ENCODE assay signal across 10 cellular contexts in the genomic region with DNA sequence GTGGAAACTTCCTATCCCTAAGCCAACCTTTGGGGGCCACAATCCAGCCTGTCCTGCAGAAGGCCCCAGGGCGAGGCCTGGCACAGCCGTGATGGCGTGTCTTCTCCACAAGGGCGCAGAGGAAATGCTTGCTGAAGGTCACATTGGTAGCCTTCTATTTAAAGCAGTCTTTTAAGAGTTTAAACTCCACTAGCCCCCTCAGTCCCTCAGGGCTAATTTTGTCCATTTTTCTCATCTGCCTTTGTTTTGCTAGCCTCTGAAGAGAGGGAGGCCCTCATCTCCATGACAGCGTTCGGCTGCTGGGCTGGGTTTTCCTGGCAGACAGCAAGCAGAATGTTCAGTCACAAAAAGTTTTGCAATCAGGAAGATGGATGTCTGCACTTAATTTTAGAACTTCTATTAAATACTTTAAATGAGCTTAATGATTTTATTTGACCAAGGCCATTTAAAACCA. TPM values are rescaled to one million over a fixed set of nuclear protein-coding genes. Genes with fewer than 3 reads are reported as not detected.
DNase-seq lines count a peak whose midpoint lies in the region; ATAC-seq, FAIRE-seq and TF ChIP-seq lines count a peak whose summit lies in the region.
"Had no signal": no experiment of that assay in that cellular context is flagged by ENCODE, and none has a peak within 500 bp of the region (broad histone marks: within the 10 kb centered on the region; RNA-seq: fewer than 3 reads in every experiment).

No MANE protein-coding gene starts in this region.

- H3K4me2 ChIP-seq in A549 = no peak overlapping the region

- no peaks in the 10 kb centered on the region for H3K27me3 ChIP-seq in adipocyte (replicated peaks; ENCODE audit: control insufficient read depth, insufficient read depth, low read length)

- DNase-seq in A549 (ENCODE audit: low read depth in 1 of 2, low spot score in 1 of 2) (no peak), adipocyte (ENCODE audit: low read depth) (peak; percentile 92), Right ventricle myocardium inferior (ENCODE audit: missing footprints) (peak; percentile 81), omental fat pad (ENCODE audit: low spot score) (no peak)
- no peak for DNase-seq in activated naive CD4-positive, alpha-beta T cell treated with anti-CD3 and anti-CD28 coated beads, Interleukin-2, amount 50 U/mL, for 16 hours
- no peak for DNase-seq in stimulated activated naive CD4-positive, alpha-beta T cell (lab: John Stamatoyannopoulos, UW)
- DNase-seq: activated gamma-delta T cell, kidney glomerular epithelial cell had no signal

- peak overlapping the region; percentile 60 for H3K9ac ChIP-seq in adipocyte (ENCODE audit: low read length)

- POLR2A ChIA-PET in A549 (lab: Yijun Ruan, JAX) = no interaction called here

- TF ChIP-seq CTCF in A549 (IDR thresholded peaks at IDR 0.05) = no peak
- TF ChIP-seq CTCF in omental fat pad (IDR thresholded peaks at IDR 0.05) = no peak

- TF ChIP-seq RAD21 in A549 (conservative IDR thresholded peaks at IDR 0.05 in 1 of 2, IDR thresholded peaks at IDR 0.05 in 1 of 2) = no peak

- H3K4me1 ChIP-seq in A549 = peaks cover 30% of the 10 kb centered on the region
- H3K4me1 ChIP-seq in adipocyte (ENCODE audit: control insufficient read depth, insufficient read depth, low read length) = peaks cover 18% of the 10 kb centered on the region

- H3K27ac ChIP-seq in A549 = 0 out of 6 replicates have a peak overlapping the region, but pooled peaks of 1 of the 2 experiments have one; percentile 1

- TF ChIP-seq POLR2A in A549 (IDR thresholded peaks at IDR 0.05; ENCODE audit: low read length) = no peak

- TF ChIP-seq EP300 in A549 (IDR thresholded peaks at IDR 0.05) = no peak

- 82% methylated on average over 6 of the region's 6 CpGs for WGBS in A549 (ENCODE audit: missing lambda C conversion rate)

- H3K36me3 ChIP-seq in adipocyte (ENCODE audit: control insufficient read depth, insufficient read depth, low read length, severe bottlenecking) = no peaks in the 10 kb centered on the region

- no peaks in the 10 kb centered on the region for H3K9me3 ChIP-seq in A549
- H3K9me3 ChIP-seq in adipocyte (ENCODE audit: control insufficient read depth, low read length) = no peaks in the 10 kb centered on the region

- H3K4me3 ChIP-seq in A549 (no peak overlapping the region), adipocyte (ENCODE audit: low read length) (peak overlapping the region; percentile 43)

- CTCF ChIA-PET in A549 (lab: Yijun Ruan, JAX) = no interaction called here

- intact Hi-C loops in Right ventricle myocardium inferior (cut with DNase I) = loop anchor here (5.0 kb wide), 1 partner anchor 42 kb away; a partner anchor contains a TSS

- FAIRE-seq in A549 (lab: Jason Lieb, UNC) = peak; percentile 7

- peak; percentile 75 to 80; a peak in 5 of 6 replicates for ATAC-seq in A549
- peak; percentile 89 for ATAC-seq in Right ventricle myocardium inferior
- peak; percentile 72 for ATAC-seq in omental fat pad (ENCODE audit: low FRiP score)
- ATAC-seq in HG03432 (IDR thresholded peaks at IDR 0.05; ENCODE audit: unreplicated experiment) = no peak
- no peak for ATAC-seq in HG03196 (IDR thresholded peaks at IDR 0.05; ENCODE audit: unreplicated experiment)

TF ChIP-seq in A549, 52 proteins besides CTCF, POLR2A, EP300 and RAD21:
- TF ChIP-seq NFE2L2 (conservative IDR thresholded peaks at IDR 0.05; ENCODE audit: low read length) (no peak), SREBF2 (IDR thresholded peaks at IDR 0.05) (no peak), SMC3 (IDR thresholded peaks at IDR 0.05) (no peak), EHMT2 (IDR thresholded peaks at IDR 0.05; ENCODE audit: low read depth) (no peak), TFCP2L1 (CRISPR knock-in tag; IDR thresholded peaks at IDR 0.05) (no peak), KDM5A (IDR thresholded peaks at IDR 0.05) (no peak), RARB (CRISPR knock-in tag; IDR thresholded peaks at IDR 0.05) (no peak), CEBPB (IDR thresholded peaks at IDR 0.05) (no peak), HEYL (CRISPR knock-in tag; IDR thresholded peaks at IDR 0.05) (no peak), CHD2 (IDR thresholded peaks at IDR 0.05; ENCODE audit: low read length, partially characterized antibody) (no peak)

RNA-seq across cellular contexts. Expression of a gene that starts 40.8 kb away (rescaled TPM):
- polyA plus RNA-seq in A549 (2011; rRNA removed) = 30.8 and 31.9 TPM in 2 replicates
- polyA plus RNA-seq in A549 (2012; cell fraction: cytosol; rRNA removed) = 7.7 and 10.3 TPM in 2 replicates
- 4.9 and 10.2 TPM in 2 replicates for polyA plus RNA-seq in A549 (2012; cell fraction: nucleus; rRNA removed)
- 22.3 to 27.4 TPM (median 24.5 TPM) in 3 replicates for polyA plus RNA-seq in A549 (2017; fragmentation: RNase III; extraction: RNeasy Plus Mini Kit Qiagen cat#74134 plus additional on column Dnase treatment)
- polyA minus RNA-seq in A549 (2011; rRNA and poly(A)+ RNA removed) = 68.1 and 68.7 TPM in 2 replicates
- 17.5 TPM for total RNA-seq in Right ventricle myocardium inferior
- total RNA-seq in omental fat pad = 10 to 100 TPM in 1 of 4 donors, 1 to 10 TPM in 3; 2.6 to 11.2 (median 3.4) TPM

Comparison
In these comparisons a context has a peak if more than half of its experiments do, and no peak if none do; other contexts are left out.
1. ATAC-seq: peak in A549 (2 of 2), Right ventricle myocardium inferior (single experiment) and omental fat pad (single experiment); none in HG03432 (single experiment) and HG03196 (single experiment).
2. DNase-seq: peak in adipocyte (single experiment) and Right ventricle myocardium inferior (single experiment); none in A549 (0 of 2), omental fat pad (single experiment), activated naive CD4-positive, alpha-beta T cell treated with anti-CD3 and anti-CD28 coated beads, Interleukin-2, amount 50 U/mL, for 16 hours (single experiment) and stimulated activated naive CD4-positive, alpha-beta T cell (0 of 6).